Comparison of ENCODE assay signal across 9 cellular contexts in the genomic region with DNA sequence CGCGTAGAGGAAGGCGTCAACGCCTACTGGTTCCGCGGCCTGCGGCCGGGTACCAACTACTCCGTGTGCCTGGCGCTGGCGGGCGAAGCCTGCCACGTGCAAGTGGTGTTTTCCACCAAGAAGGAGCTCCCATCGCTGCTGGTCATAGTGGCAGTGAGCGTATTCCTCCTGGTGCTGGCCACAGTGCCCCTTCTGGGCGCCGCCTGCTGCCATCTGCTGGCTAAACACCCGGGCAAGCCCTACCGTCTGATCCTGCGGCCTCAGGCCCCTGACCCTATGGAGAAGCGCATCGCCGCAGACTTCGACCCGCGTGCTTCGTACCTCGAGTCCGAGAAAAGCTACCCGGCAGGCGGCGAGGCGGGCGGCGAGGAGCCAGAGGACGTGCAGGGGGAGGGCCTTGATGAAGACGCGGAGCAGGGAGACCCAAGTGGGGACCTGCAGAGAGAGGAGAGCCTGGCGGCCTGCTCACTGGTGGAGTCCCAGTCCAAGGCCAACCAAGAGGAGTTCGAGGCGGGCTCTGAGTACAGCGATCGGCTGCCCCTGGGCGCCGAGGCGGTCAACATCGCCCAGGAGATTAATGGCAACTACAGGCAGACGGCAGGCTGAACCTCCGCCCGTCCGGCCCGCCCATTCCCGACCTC. TPM values are rescaled to one million over a fixed set of nuclear protein-coding genes. Genes with fewer than 3 reads are reported as not detected.
DNase-seq lines count a peak whose midpoint lies in the region; ATAC-seq, FAIRE-seq and TF ChIP-seq lines count a peak whose summit lies in the region.
"Had no signal": no experiment of that assay in that cellular context is flagged by ENCODE, and none has a peak within 500 bp of the region (broad histone marks: within the 10 kb centered on the region; RNA-seq: fewer than 3 reads in every experiment).

No MANE protein-coding gene starts in this region.

- intact Hi-C loops in endothelial cell of umbilical vein (cut with micrococcal nuclease), result loop anchor here (2.0 to 5.0 kb wide), 3 partner anchors 44 to 182 kb away; no protein-coding TSS in a partner anchor
- intact Hi-C loops in natural killer cell (cut with micrococcal nuclease), result no loop called here

- peaks cover 0 to 44% (median 19%) of the 10 kb centered on the region in 4 donors for H3K4me1 Mint-ChIP-seq in CD4-positive, CD25-positive, alpha-beta regulatory T cell
- H3K4me1 Mint-ChIP-seq in natural killer cell, result peaks cover 10% of the 10 kb centered on the region in 2 donors

- POLR2A ChIA-PET in endothelial cell of umbilical vein (lab: Charles Lee), result interaction anchor here (0.5 kb wide), 1 partner anchor 449 kb away, joined by 6 read pairs; no protein-coding TSS in a partner anchor

- peak; percentile 68 for FAIRE-seq in endothelial cell of umbilical vein (lab: Jason Lieb, UNC)

- no peaks in the 10 kb centered on the region for H3K79me2 ChIP-seq in endothelial cell of umbilical vein (ENCODE audit: control insufficient read depth, insufficient read depth, low read length)

- no peak overlapping the region for H3K9ac ChIP-seq in endothelial cell of umbilical vein (replicated peaks; ENCODE audit: extremely low read depth, insufficient read depth, low read length)

- peaks cover 86% of the 10 kb centered on the region for H3K27me3 Mint-ChIP-seq in CD4-positive, CD25-positive, alpha-beta regulatory T cell
- H3K27me3 Mint-ChIP-seq in natural killer cell (ENCODE audit: low read depth in 2 of 2), result peaks cover 58 to 77% of the 10 kb centered on the region in 2 donors

- H3K4me2 ChIP-seq in endothelial cell of umbilical vein (ENCODE audit: insufficient read depth, low read length), result no peak overlapping the region

- H3K9me1 ChIP-seq in endothelial cell of umbilical vein (replicated peaks; ENCODE audit: control insufficient read depth, extremely low read depth, insufficient read depth, low read length), result no peaks in the 10 kb centered on the region

- no peaks in the 10 kb centered on the region for H4K20me1 ChIP-seq in endothelial cell of umbilical vein (replicated peaks; ENCODE audit: control insufficient read depth, extremely low read depth, insufficient read depth, low read length)

- no peak overlapping the region for H3K4me3 ChIP-seq in CD4-positive, CD25-positive, alpha-beta regulatory T cell (ENCODE audit: low read depth, low read length)
- no peak overlapping the region for H3K4me3 ChIP-seq in endothelial cell of umbilical vein (replicated peaks in 1 of 3; ENCODE audit: insufficient read depth in 1 of 3, low read depth in 1 of 3, low read length in 3 of 3)

- no peaks in the 10 kb centered on the region for H3K9me3 ChIP-seq in CD4-positive, CD25-positive, alpha-beta regulatory T cell (ENCODE audit: control insufficient read depth in 2 of 2, low read length in 2 of 2)
- no peaks in the 10 kb centered on the region for H3K9me3 ChIP-seq in endothelial cell of umbilical vein (replicated peaks; ENCODE audit: control insufficient read depth, insufficient read depth, low read length)

- dilution Hi-C loops in endothelial cell of umbilical vein (cut with MboI; ENCODE audit: extremely low pct_ligation_motif_present, low sequenced_read_pairs), result no loop called here

- no peak overlapping the region for H3K27ac Mint-ChIP-seq in CD4-positive, CD25-positive, alpha-beta regulatory T cell
- no peak overlapping the region for H3K27ac Mint-ChIP-seq in natural killer cell

- BruUV-seq in endothelial cell of umbilical vein (replicated peaks; lab: Mats Ljungman, UMichigan), result no TSS peak

- H3K36me3 Mint-ChIP-seq in CD4-positive, CD25-positive, alpha-beta regulatory T cell, result no peaks in the 10 kb centered on the region
- H3K36me3 Mint-ChIP-seq in natural killer cell, result no peaks in the 10 kb centered on the region
- H3K36me3 Mint-ChIP-seq: activated naive CD4-positive, alpha-beta T cell treated with anti-CD3 and anti-CD28 coated beads, Interleukin-2, amount 50 U/mL, for 24 hours had no signal

- no peak overlapping the region for H3K27ac ChIP-seq in CD4-positive, CD25-positive, alpha-beta regulatory T cell (ENCODE audit: insufficient read depth, low read length, poor library complexity, severe bottlenecking)
- H3K27ac ChIP-seq in endothelial cell of umbilical vein (ENCODE audit: insufficient read depth, low read depth, low read length), result no peak overlapping the region

- ATAC-seq in CD4-positive, CD25-positive, alpha-beta regulatory T cell (ENCODE audit: low read depth in 2 of 2), result no peak
- ATAC-seq in natural killer cell (no peak), HG03135 (IDR thresholded peaks at IDR 0.05; ENCODE audit: unreplicated experiment) (no peak)

- DNase-seq in CD4-positive, CD25-positive, alpha-beta regulatory T cell, result no peak
- DNase-seq in KBM-7, result peak; percentile 40
- DNase-seq in endothelial cell of umbilical vein (ENCODE audit: low read depth, low spot score), result peak; percentile 41
- no peak for DNase-seq in natural killer cell
- no peak for DNase-seq in DMS153 (lab: John Stamatoyannopoulos, UW)
- no peak for DNase-seq in OCI-M1 (lab: John Stamatoyannopoulos, UW)
- DNase-seq in Kasumi-1 (lab: John Stamatoyannopoulos, UW), result no peak

- H3K36me3 ChIP-seq in CD4-positive, CD25-positive, alpha-beta regulatory T cell (ENCODE audit: control insufficient read depth, insufficient read depth, low read length), result no peaks in the 10 kb centered on the region
- H3K36me3 ChIP-seq in endothelial cell of umbilical vein (ENCODE audit: control insufficient read depth in 2 of 2, extremely low read depth in 1 of 2, insufficient read depth in 2 of 2, low read length in 2 of 2), result no peaks in the 10 kb centered on the region

- H3K27me3 ChIP-seq in CD4-positive, CD25-positive, alpha-beta regulatory T cell (ENCODE audit: control insufficient read depth, insufficient read depth, low read length), result peaks cover 27% of the 10 kb centered on the region
- H3K27me3 ChIP-seq in endothelial cell of umbilical vein (ENCODE audit: control insufficient read depth in 2 of 2, insufficient read depth in 2 of 2, low read length in 2 of 2), result peaks cover 71 to 76% of the 10 kb centered on the region in 2 experiments

- peaks cover 0 to 4% (median 0%) of the 10 kb centered on the region in 7 donors for H3K9me3 Mint-ChIP-seq in CD4-positive, CD25-positive, alpha-beta regulatory T cell
- H3K9me3 Mint-ChIP-seq in natural killer cell, result no peaks in the 10 kb centered on the region
- H3K9me3 Mint-ChIP-seq: activated naive CD4-positive, alpha-beta T cell treated with anti-CD3 and anti-CD28 coated beads, Interleukin-2, amount 50 U/mL, for 24 hours had no signal

- CTCF ChIA-PET in endothelial cell of umbilical vein (lab: Charles Lee), result interaction anchor here (0.7 to 2.6 kb wide), 17 partner anchors 9 to 188 kb away, joined by 3 to 23 read pairs (median 5); no protein-coding TSS in a partner anchor

- H3K4me3 Mint-ChIP-seq in CD4-positive, CD25-positive, alpha-beta regulatory T cell, result peak overlapping the region; percentile 26 to 74 (median 68)
- peak overlapping the region; percentile 9 for H3K4me3 Mint-ChIP-seq in natural killer cell

- H2AFZ ChIP-seq in endothelial cell of umbilical vein (ENCODE audit: low read depth, low read length), result no peak overlapping the region

- no peak for TF ChIP-seq POLR2A in endothelial cell of umbilical vein (IDR thresholded peaks at IDR 0.05; ENCODE audit: low read depth, low read length)

- in situ Hi-C loops in KBM-7 (cut with MboI; ENCODE audit: low pct_unique_long_range_greater_than_20kb, low sequenced_read_pairs), result loop anchor here (25.0 kb wide), 2 partner anchors 178 to 1447 kb away; partner anchors contain the start of genes BBS4 and HIGD2B

- peak; percentile 48 to 74 for TF ChIP-seq CTCF in endothelial cell of umbilical vein (IDR thresholded peaks at IDR 0.05; ENCODE audit: extremely low read depth in 1 of 2, insufficient read depth in 1 of 2, low read depth in 1 of 2, low read length in 2 of 2)
- no peak for TF ChIP-seq CTCF in natural killer cell (IDR thresholded peaks at IDR 0.05)

- peaks cover 20% of the 10 kb centered on the region for H3K4me1 ChIP-seq in CD4-positive, CD25-positive, alpha-beta regulatory T cell (ENCODE audit: control insufficient read depth, insufficient read depth, low read length, poor library complexity, severe bottlenecking)
- H3K4me1 ChIP-seq in endothelial cell of umbilical vein (ENCODE audit: control insufficient read depth, extremely low read depth, insufficient read depth, low read length), result peaks cover 12% of the 10 kb centered on the region

RNA-seq across cellular contexts. Expression of gene ISLR2, which starts 4.1 kb away (rescaled TPM):
- total RNA-seq in CD4-positive, CD25-positive, alpha-beta regulatory T cell, result not detected
- not detected for polyA plus RNA-seq in CD4-positive, CD25-positive, alpha-beta regulatory T cell
- total RNA-seq in endothelial cell of umbilical vein (not detected in 2 replicates), natural killer cell (not detected)
- not detected in 2 replicates for polyA plus RNA-seq in endothelial cell of umbilical vein
- not detected in 2 replicates for polyA plus RNA-seq in endothelial cell of umbilical vein (2011; cell fraction: cytosol; rRNA removed)
- not detected in 2 replicates for polyA plus RNA-seq in endothelial cell of umbilical vein (2011; cell fraction: nucleus; rRNA removed)
- not detected in 2 replicates for polyA plus RNA-seq in endothelial cell of umbilical vein (2012)
- polyA minus RNA-seq in endothelial cell of umbilical vein, result not detected in 2 replicates
- polyA minus RNA-seq in endothelial cell of umbilical vein (2011; cell fraction: cytosol; rRNA and poly(A)+ RNA removed), result not detected
- polyA minus RNA-seq in endothelial cell of umbilical vein (2011; cell fraction: nucleus; rRNA and poly(A)+ RNA removed), result not detected in 2 replicates

RNA-seq across cellular contexts. Expression of gene ISLR, which starts 39.0 kb away (rescaled TPM):
- not detected for total RNA-seq in CD4-positive, CD25-positive, alpha-beta regulatory T cell
- not detected for polyA plus RNA-seq in CD4-positive, CD25-positive, alpha-beta regulatory T cell
- total RNA-seq in endothelial cell of umbilical vein (not detected in 2 replicates), natural killer cell (not detected)
- polyA plus RNA-seq in endothelial cell of umbilical vein, result not detected in 2 replicates
- polyA plus RNA-seq in endothelial cell of umbilical vein (2011; cell fraction: cytosol; rRNA removed), result not detected in 2 replicates
- polyA plus RNA-seq in endothelial cell of umbilical vein (2011; cell fraction: nucleus; rRNA removed), result not detected in 2 replicates
- polyA plus RNA-seq in endothelial cell of umbilical vein (2012), result not detected in 2 replicates
- polyA minus RNA-seq in endothelial cell of umbilical vein, result not detected in 2 replicates
- polyA minus RNA-seq in endothelial cell of umbilical vein (2011; cell fraction: cytosol; rRNA and poly(A)+ RNA removed), result not detected
- polyA minus RNA-seq in endothelial cell of umbilical vein (2011; cell fraction: nucleus; rRNA and poly(A)+ RNA removed), result not detected in 2 replicates

RNA-seq across cellular contexts. Expression of gene GOLGA6A, which starts 52.2 kb away (rescaled TPM):
- 0.20 TPM for total RNA-seq in CD4-positive, CD25-positive, alpha-beta regulatory T cell
- polyA plus RNA-seq in CD4-positive, CD25-positive, alpha-beta regulatory T cell, result not detected
- total RNA-seq in endothelial cell of umbilical vein, result not detected in 2 replicates
- not detected in 2 replicates for polyA plus RNA-seq in endothelial cell of umbilical vein
- not detected in 2 replicates for polyA plus RNA-seq in endothelial cell of umbilical vein (2011; cell fraction: cytosol; rRNA removed)
- polyA plus RNA-seq in endothelial cell of umbilical vein (2011; cell fraction: nucleus; rRNA removed), result not detected in 2 replicates
- polyA plus RNA-seq in endothelial cell of umbilical vein (2012), result not detected in 2 replicates
- polyA minus RNA-seq in endothelial cell of umbilical vein, result not detected in 2 replicates
- not detected for polyA minus RNA-seq in endothelial cell of umbilical vein (2011; cell fraction: cytosol; rRNA and poly(A)+ RNA removed)
- polyA minus RNA-seq in endothelial cell of umbilical vein (2011; cell fraction: nucleus; rRNA and poly(A)+ RNA removed), result not detected in 2 replicates
- total RNA-seq in natural killer cell, result under 1 TPM in 2 of 3 donors, not detected in 1; 0.16 to 0.82 TPM

Comparison
In these comparisons a context has a peak if more than half of its experiments do, and no peak if none do; other contexts are left out.
1. DNase-seq: peak in KBM-7 (single experiment) and endothelial cell of umbilical vein (single experiment); none in CD4-positive, CD25-positive, alpha-beta regulatory T cell (0 of 3), natural killer cell (single experiment), DMS153 (single experiment), OCI-M1 (single experiment) and Kasumi-1 (0 of 2).